8 cellular contexts compared by ENCODE assay signal in genomic region chr17:70144260-70144846, GRCh38. TPM values are rescaled to one million over a fixed set of nuclear protein-coding genes. Genes with fewer than 3 reads are reported as not detected.
DNase-seq lines count a peak whose midpoint lies in the region; ATAC-seq, FAIRE-seq and TF ChIP-seq lines count a peak whose summit lies in the region.

No MANE protein-coding gene starts in this region.

- peaks cover 2% of the 10 kb centered on the region for H3K4me1 ChIP-seq in endothelial cell of umbilical vein (ENCODE audit: control insufficient read depth, extremely low read depth, insufficient read depth, low read length)

- no peak for ATAC-seq in HG02870 (IDR thresholded peaks at IDR 0.05; ENCODE audit: unreplicated experiment)

- no peak overlapping the region for H3K27ac ChIP-seq in endothelial cell of umbilical vein (ENCODE audit: insufficient read depth, low read depth, low read length)

- H4K20me1 ChIP-seq in endothelial cell of umbilical vein (replicated peaks; ENCODE audit: control insufficient read depth, extremely low read depth, insufficient read depth, low read length): no peaks in the 10 kb centered on the region

- peak; percentile 5 to 16 for TF ChIP-seq CTCF in endothelial cell of umbilical vein (IDR thresholded peaks at IDR 0.05; ENCODE audit: extremely low read depth in 1 of 2, insufficient read depth in 1 of 2, low read depth in 1 of 2, low read length in 2 of 2)
- peak; percentile 60 for TF ChIP-seq CTCF in retinal pigment epithelial cell (conservative IDR thresholded peaks at IDR 0.05; ENCODE audit: low read depth, low read length)

- intact Hi-C loops in endothelial cell of umbilical vein (cut with micrococcal nuclease): loop anchor here (1.0 to 5.0 kb wide), 10 partner anchors 24 to 618 kb away; no protein-coding TSS in a partner anchor

- H3K9me1 ChIP-seq in endothelial cell of umbilical vein (replicated peaks; ENCODE audit: control insufficient read depth, extremely low read depth, insufficient read depth, low read length): no peaks in the 10 kb centered on the region

- DNase-seq in NCI-H1417 (lab: John Stamatoyannopoulos, UW): peak in 2 of 3 experiments; percentile 25 to 61
- no peak for DNase-seq in NCI-H1417 treated with DMSO at 0.1 percent for 48 hours (lab: John Stamatoyannopoulos, UW)
- peak; percentile 45 for DNase-seq in NCI-H2171 treated with DMSO at 0.1 percent for 48 hours (lab: John Stamatoyannopoulos, UW)
- DNase-seq in endothelial cell of umbilical vein (ENCODE audit: low read depth, low spot score): peak; percentile 76
- DNase-seq in retinal pigment epithelial cell (ENCODE audit: low read depth): no peak
- no peak for DNase-seq in HTR-8/SVneo (ENCODE audit: insufficient read length, low spot score)
- DNase-seq in activated CD8-positive, alpha-beta memory T cell treated with anti-CD3 and anti-CD28 coated beads, Interleukin-2, amount 50 U/mL, for 48 hours: no peak

- no peaks in the 10 kb centered on the region for H3K36me3 ChIP-seq in endothelial cell of umbilical vein (ENCODE audit: control insufficient read depth in 2 of 2, extremely low read depth in 1 of 2, insufficient read depth in 2 of 2, low read length in 2 of 2)

- no peak overlapping the region for H3K4me2 ChIP-seq in endothelial cell of umbilical vein (ENCODE audit: insufficient read depth, low read length)

- peak overlapping the region; percentile 22 for H2AFZ ChIP-seq in endothelial cell of umbilical vein (ENCODE audit: low read depth, low read length)

- BruUV-seq in endothelial cell of umbilical vein (replicated peaks; lab: Mats Ljungman, UMichigan): no TSS peak

- no peak overlapping the region for H3K9ac ChIP-seq in endothelial cell of umbilical vein (replicated peaks; ENCODE audit: extremely low read depth, insufficient read depth, low read length)

- CTCF ChIA-PET in endothelial cell of umbilical vein (lab: Charles Lee): interaction anchor here (0.6 to 3.2 kb wide), 44 partner anchors 9 to 618 kb away, joined by 3 to 115 read pairs (median 4); partner anchors contain the start of gene KCNJ2

- no peak overlapping the region for H3K4me3 ChIP-seq in endothelial cell of umbilical vein (replicated peaks in 1 of 3; ENCODE audit: insufficient read depth in 1 of 3, low read depth in 1 of 3, low read length in 3 of 3)
- H3K4me3 ChIP-seq in retinal pigment epithelial cell (ENCODE audit: low read length): no peak overlapping the region

- H3K9me3 ChIP-seq in endothelial cell of umbilical vein (replicated peaks; ENCODE audit: control insufficient read depth, insufficient read depth, low read length): no peaks in the 10 kb centered on the region

- H3K79me2 ChIP-seq in endothelial cell of umbilical vein (ENCODE audit: control insufficient read depth, insufficient read depth, low read length): no peaks in the 10 kb centered on the region

- dilution Hi-C loops in endothelial cell of umbilical vein (cut with MboI; ENCODE audit: extremely low pct_ligation_motif_present, low sequenced_read_pairs): no loop called here

- FAIRE-seq in endothelial cell of umbilical vein (lab: Jason Lieb, UNC) (no peak), HTR-8/SVneo (lab: Jason Lieb, UNC) (no peak)

- no peak for TF ChIP-seq POLR2A in endothelial cell of umbilical vein (IDR thresholded peaks at IDR 0.05; ENCODE audit: low read depth, low read length)

- POLR2A ChIA-PET in endothelial cell of umbilical vein (lab: Charles Lee): no interaction called here

- no peaks in the 10 kb centered on the region for H3K27me3 ChIP-seq in endothelial cell of umbilical vein (ENCODE audit: control insufficient read depth in 2 of 2, insufficient read depth in 2 of 2, low read length in 2 of 2)

TF ChIP-seq in endothelial cell of umbilical vein, 7 proteins besides CTCF, POLR2A, EP300 and RAD21:
- TF ChIP-seq EZH2 (IDR thresholded peaks at IDR 0.05; ENCODE audit: borderline replicate concordance, low read depth, low read length, severe bottlenecking) (no peak), MYC (IDR thresholded peaks at IDR 0.05; ENCODE audit: low read depth, low read length) (no peak), GATA2 (IDR thresholded peaks at IDR 0.05; ENCODE audit: insufficient read depth, insufficient read length, low read depth, low read length) (no peak), MAX (IDR thresholded peaks at IDR 0.05; ENCODE audit: insufficient read depth, insufficient read length) (no peak), JUN (IDR thresholded peaks at IDR 0.05; ENCODE audit: borderline replicate concordance, insufficient read depth, insufficient read length, low read depth) (no peak), FOS (IDR thresholded peaks at IDR 0.05; ENCODE audit: borderline replicate concordance, insufficient read depth, low read length) (no peak), POLR2AphosphoS5 (IDR thresholded peaks at IDR 0.05; ENCODE audit: insufficient read depth, low read depth, low read length) (no peak)

RNA-seq across cellular contexts. Expression of gene KCNJ2, which starts 25.0 kb away (rescaled TPM):
- total RNA-seq in endothelial cell of umbilical vein: 11.5 and 15.5 TPM in 2 replicates
- polyA plus RNA-seq in endothelial cell of umbilical vein: 3.7 and 8.3 TPM in 2 replicates
- 6.7 and 7.0 TPM in 2 replicates for polyA plus RNA-seq in endothelial cell of umbilical vein (2011; cell fraction: cytosol; rRNA removed)
- 18.4 and 24.3 TPM in 2 replicates for polyA plus RNA-seq in endothelial cell of umbilical vein (2011; cell fraction: nucleus; rRNA removed)
- 16.3 and 19.9 TPM in 2 replicates for polyA plus RNA-seq in endothelial cell of umbilical vein (2012)
- 55.7 and 80.0 TPM in 2 replicates for polyA minus RNA-seq in endothelial cell of umbilical vein
- polyA minus RNA-seq in endothelial cell of umbilical vein (2011; cell fraction: cytosol; rRNA and poly(A)+ RNA removed): 0.31 TPM
- polyA minus RNA-seq in endothelial cell of umbilical vein (2011; cell fraction: nucleus; rRNA and poly(A)+ RNA removed): 34.9 and 53.2 TPM in 2 replicates

Comparison
In these comparisons a context has a peak if more than half of its experiments do, and no peak if none do; other contexts are left out.
1. DNase-seq: peak in NCI-H1417 (2 of 3), NCI-H2171 treated with DMSO at 0.1 percent for 48 hours (single experiment) and endothelial cell of umbilical vein (single experiment); none in NCI-H1417 treated with DMSO at 0.1 percent for 48 hours (single experiment), retinal pigment epithelial cell (single experiment), HTR-8/SVneo (single experiment) and activated CD8-positive, alpha-beta memory T cell treated with anti-CD3 and anti-CD28 coated beads, Interleukin-2, amount 50 U/mL, for 48 hours (single experiment).